Comparison of ENCODE assay signal across 31 cellular contexts in the genomic region with DNA sequence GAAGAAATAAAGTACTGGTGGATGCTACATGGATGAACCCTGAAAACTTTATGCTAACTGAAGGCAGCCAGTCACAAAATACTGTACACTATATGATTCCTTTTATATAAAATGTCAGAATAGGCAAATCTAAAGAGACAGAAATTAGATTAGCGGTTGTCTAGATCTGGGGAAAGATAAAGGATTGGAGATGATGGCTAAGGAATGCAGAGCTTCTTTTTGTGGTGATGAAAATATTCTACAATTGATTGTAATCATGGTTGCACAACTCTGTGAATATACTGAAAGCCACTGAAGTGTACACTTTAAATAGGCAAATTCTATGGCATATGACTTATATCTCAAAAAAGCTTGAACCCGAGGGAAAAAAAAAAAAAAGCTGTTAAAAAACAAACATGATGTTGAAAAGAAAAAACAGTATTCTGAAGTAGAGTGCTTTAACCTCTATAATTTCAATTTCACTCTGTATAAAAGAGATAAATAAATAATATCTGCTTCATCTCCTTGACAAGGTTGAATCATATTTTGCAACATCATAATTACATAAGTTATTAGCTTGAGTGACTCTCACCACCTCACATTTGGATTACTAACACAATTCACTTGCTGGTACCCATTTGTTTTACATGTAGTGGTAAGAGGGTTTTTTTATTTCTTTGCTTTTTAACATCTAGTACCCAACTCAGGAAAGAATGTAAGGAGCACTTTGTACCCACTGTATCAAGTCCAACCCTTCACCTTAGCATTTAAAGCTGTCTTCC.
"Had no signal": no experiment of that assay in that cellular context is flagged by ENCODE, and none has a peak within 500 bp of the region (broad histone marks: within the 10 kb centered on the region; RNA-seq: fewer than 3 reads in every experiment).

No MANE protein-coding gene starts in this region.

- H3K4me3 ChIP-seq: heart left ventricle, pancreas, prostate gland, sigmoid colon, smooth muscle cell, stomach, suprapubic skin, tibial artery, upper lobe of right lung had no signal

- H3K27ac Mint-ChIP-seq: activated B cell treated with CpG ODN at 0.5 μM for 24 hours; activated CD4-positive, alpha-beta T cell treated with anti-CD3 and anti-CD28 coated beads for 36 hours; activated naive CD4-positive, alpha-beta T cell treated with anti-CD3 and anti-CD28 coated beads, Interleukin-2, amount 10 ng/mL, durations not matched to agents 7 days and 5 days; activated naive CD8-positive, alpha-beta T cell treated with anti-CD3 and anti-CD28 coated beads, Interleukin-2, amount 10 ng/mL, durations not matched to agents 7 days and 5 days; activated T-helper 1 cell treated with anti-CD3 and anti-CD28 coated beads, Interleukin-12 subunit alpha, Interleukin-12 subunit beta, Interleukin-2, Interleukin-4 antibody, amounts not matched to agents 30 ng/mL and 10 ng/mL and 1 ng/mL, durations not matched to agents 14 hours and 24 hours and 36 hours; effector memory CD8-positive, alpha-beta T cell; immature natural killer cell; memory B cell; stimulated activated naive B cell treated with anti-CD40 and anti-IgM and Interleukin-4, amounts not matched to agents 10 μg/mL and 1 μg/mL and 100 μg/mL, for 72 hours; T-helper 2 cell treated with Interferon-gamma antibody and Interleukin-4, amounts not matched to agents 5 μg/mL and 100 μg/mL, for 36 hours had no signal

- DNase-seq: activated B cell treated with CpG ODN at 0.5 μM for 24 hours; activated CD4-positive, alpha-beta T cell treated with anti-CD3 and anti-CD28 coated beads for 36 hours; activated CD4-positive, alpha-beta T cell treated with anti-CD3 and anti-CD28 coated beads, Interleukin-2, amount 50 U/mL, for 4 hours; activated CD8-positive, alpha-beta memory T cell treated with anti-CD3 and anti-CD28 coated beads for 24 hours; activated gamma-delta T cell; activated naive CD4-positive, alpha-beta T cell treated with anti-CD3 and anti-CD28 coated beads, Interleukin-2, amount 10 ng/mL, durations not matched to agents 7 days and 5 days; activated naive CD8-positive, alpha-beta T cell treated with anti-CD3 and anti-CD28 coated beads, Interleukin-2, amount 10 ng/mL, durations not matched to agents 7 days and 5 days; activated T-cell treated with anti-CD3 and anti-CD28 coated beads, Interleukin-2, amount 50 U/mL, for 1 hour; amygdala; effector memory CD8-positive, alpha-beta T cell; heart left ventricle; immature natural killer cell; midbrain; naive thymus-derived CD4-positive, alpha-beta T cell; pancreas; retina; sigmoid colon; stimulated activated CD4-positive, alpha-beta T cell treated with anti-CD3 and anti-CD28 coated beads, Interleukin-15, amount 100 ng/mL, for 24 hours; stimulated activated CD4-positive, alpha-beta T cell treated with anti-CD3 and anti-CD28 coated beads, Interleukin-2, amount 100 ng/mL, for 24 hours; stimulated activated naive B cell treated with anti-CD40 and anti-IgM and Interleukin-4, amounts not matched to agents 10 μg/mL and 1 μg/mL and 100 μg/mL, for 72 hours; stomach; tibial artery; upper lobe of right lung had no signal

- H3K36me3 Mint-ChIP-seq: activated naive CD4-positive, alpha-beta T cell treated with anti-CD3 and anti-CD28 coated beads, Interleukin-2, amount 10 ng/mL, durations not matched to agents 7 days and 5 days; activated naive CD8-positive, alpha-beta T cell treated with anti-CD3 and anti-CD28 coated beads, Interleukin-2, amount 10 ng/mL, durations not matched to agents 7 days and 5 days; memory B cell; naive thymus-derived CD4-positive, alpha-beta T cell; stimulated activated naive B cell treated with anti-CD40 and anti-IgM and Interleukin-4, amounts not matched to agents 10 μg/mL and 1 μg/mL and 100 μg/mL, for 72 hours had no signal

- H3K4me1 Mint-ChIP-seq: central memory CD8-positive, alpha-beta T cell had no signal

- H3K9me3 Mint-ChIP-seq: activated naive CD4-positive, alpha-beta T cell treated with anti-CD3 and anti-CD28 coated beads, Interleukin-2, amount 10 ng/mL, durations not matched to agents 7 days and 5 days; activated naive CD8-positive, alpha-beta T cell treated with anti-CD3 and anti-CD28 coated beads, Interleukin-2, amount 10 ng/mL, durations not matched to agents 7 days and 5 days; activated T-helper 1 cell treated with anti-CD3 and anti-CD28 coated beads, Interleukin-12 subunit alpha, Interleukin-12 subunit beta, Interleukin-2, Interleukin-4 antibody, amounts not matched to agents 30 ng/mL and 10 ng/mL and 1 ng/mL, durations not matched to agents 14 hours and 24 hours and 36 hours; central memory CD8-positive, alpha-beta T cell; stimulated activated naive B cell treated with anti-CD40 and anti-IgM and Interleukin-4, amounts not matched to agents 10 μg/mL and 1 μg/mL and 100 μg/mL, for 72 hours; T-helper 2 cell treated with Interferon-gamma antibody and Interleukin-4, amounts not matched to agents 5 μg/mL and 100 μg/mL, for 36 hours had no signal

- H3K4me1 ChIP-seq: prostate gland had no signal

- H3K4me3 Mint-ChIP-seq: activated B cell treated with CpG ODN at 0.5 μM for 24 hours; activated CD4-positive, alpha-beta T cell treated with anti-CD3 and anti-CD28 coated beads for 36 hours; activated naive CD4-positive, alpha-beta T cell treated with anti-CD3 and anti-CD28 coated beads, Interleukin-2, amount 10 ng/mL, durations not matched to agents 7 days and 5 days; activated naive CD8-positive, alpha-beta T cell treated with anti-CD3 and anti-CD28 coated beads, Interleukin-2, amount 10 ng/mL, durations not matched to agents 7 days and 5 days; activated T-helper 1 cell treated with anti-CD3 and anti-CD28 coated beads, Interleukin-12 subunit alpha, Interleukin-12 subunit beta, Interleukin-2, Interleukin-4 antibody, amounts not matched to agents 30 ng/mL and 10 ng/mL and 1 ng/mL, durations not matched to agents 14 hours and 24 hours and 36 hours; central memory CD8-positive, alpha-beta T cell; effector memory CD8-positive, alpha-beta T cell; immature natural killer cell; memory B cell; naive thymus-derived CD4-positive, alpha-beta T cell; stimulated activated naive B cell treated with anti-CD40 and anti-IgM and Interleukin-4, amounts not matched to agents 10 μg/mL and 1 μg/mL and 100 μg/mL, for 72 hours; T-helper 2 cell treated with Interferon-gamma antibody and Interleukin-4, amounts not matched to agents 5 μg/mL and 100 μg/mL, for 36 hours had no signal

- H3K36me3 ChIP-seq: heart left ventricle, pancreas, prostate gland, sigmoid colon, stomach, suprapubic skin, tibial artery, upper lobe of right lung had no signal

- H3K4me2 ChIP-seq: smooth muscle cell had no signal

- H3K27ac ChIP-seq: pancreas, prostate gland, stomach, suprapubic skin, tibial artery, upper lobe of right lung had no signal

- H3K9me3 ChIP-seq: heart left ventricle, pancreas, prostate gland, sigmoid colon, stomach, suprapubic skin, tibial artery, upper lobe of right lung had no signal

- ATAC-seq: activated CD4-positive, alpha-beta T cell treated with anti-CD3 and anti-CD28 coated beads for 36 hours; effector memory CD8-positive, alpha-beta T cell; esophagus mucosa; heart left ventricle; naive thymus-derived CD4-positive, alpha-beta T cell; pancreas; stimulated activated naive B cell treated with anti-CD40 and anti-IgM and Interleukin-4, amounts not matched to agents 10 μg/mL and 1 μg/mL and 100 μg/mL, for 72 hours; upper lobe of right lung had no signal

- H3K27me3 ChIP-seq: pancreas, sigmoid colon, suprapubic skin, tibial artery, upper lobe of right lung had no signal
